In the genomic region with DNA sequence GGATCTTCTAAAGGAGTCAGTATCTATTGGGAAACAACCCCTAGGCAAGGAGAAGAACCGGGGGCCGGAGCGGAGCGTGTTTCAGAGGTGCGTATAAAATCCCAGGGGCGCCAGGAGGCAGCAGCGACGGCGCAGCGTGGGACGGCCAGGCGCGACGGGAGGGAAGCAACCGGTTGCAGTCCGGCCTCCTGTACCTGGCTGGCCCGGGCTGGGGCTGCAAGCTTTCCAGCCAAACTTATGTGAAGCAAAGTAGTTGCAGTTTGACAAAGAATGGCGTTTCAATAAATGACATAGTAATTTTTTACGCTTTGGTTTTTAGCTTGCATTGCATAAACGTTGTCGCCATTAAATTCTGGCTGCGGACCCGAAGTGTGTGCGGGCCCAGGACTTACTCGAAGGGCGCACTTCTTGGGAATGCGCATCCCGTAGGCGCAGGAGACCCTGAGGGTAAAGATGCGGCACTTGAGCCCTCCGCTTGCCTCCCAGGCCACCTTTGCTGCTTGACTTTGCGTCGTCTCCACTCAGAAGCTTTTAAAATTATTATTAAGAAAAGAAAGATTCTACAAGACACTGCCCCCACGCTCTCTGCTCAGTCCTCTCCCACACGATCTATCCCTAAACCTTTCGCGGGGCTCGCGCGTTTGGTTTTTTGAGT, we compare ENCODE assay signal across 16 cellular contexts. TPM values are rescaled to one million over a fixed set of nuclear protein-coding genes. Genes with fewer than 3 reads are reported as not detected.
DNase-seq lines count a peak whose midpoint lies in the region; ATAC-seq, FAIRE-seq and TF ChIP-seq lines count a peak whose summit lies in the region.
"Had no signal": no experiment of that assay in that cellular context is flagged by ENCODE, and none has a peak within 500 bp of the region (broad histone marks: within the 10 kb centered on the region; RNA-seq: fewer than 3 reads in every experiment).

No MANE protein-coding gene starts in this region.

- no peak for ATAC-seq in activated CD8-positive, alpha-beta memory T cell treated with anti-CD3 and anti-CD28 coated beads, Interleukin-2, amount 10 ng/mL, durations not matched to agents 7 days and 5 days
- ATAC-seq: activated naive CD4-positive, alpha-beta T cell treated with anti-CD3 and anti-CD28 coated beads, Interleukin-2, amount 50 U/mL, for 72 hours had no signal

- no peak overlapping the region for H3K27ac Mint-ChIP-seq in activated CD8-positive, alpha-beta memory T cell treated with anti-CD3 and anti-CD28 coated beads, Interleukin-2, amount 10 ng/mL, durations not matched to agents 7 days and 5 days
- H3K27ac Mint-ChIP-seq in endodermal cell = no peak overlapping the region
- H3K27ac Mint-ChIP-seq in MCF 10A (ENCODE audit: low read depth, unreplicated experiment) = no peak overlapping the region

- intact Hi-C loops in spleen (cut with DNase I; ENCODE audit: low total_unique reads) = no loop called here
- intact Hi-C loops in MCF 10A (cut with micrococcal nuclease) = no loop called here

- H3K4me3 ChIP-seq in HUES6 (ENCODE audit: low read depth, low read length) = peak overlapping the region; percentile 60
- peak overlapping the region; percentile 71 for H3K4me3 ChIP-seq in endodermal cell (ENCODE audit: low read length)
- H3K4me3 ChIP-seq in spleen = peak overlapping the region in 7 of 8 donors; percentile 13 to 66 (median 40)
- H3K4me3 ChIP-seq: tibial artery had no signal

- H3K27me3 Mint-ChIP-seq in activated CD8-positive, alpha-beta memory T cell treated with anti-CD3 and anti-CD28 coated beads, Interleukin-2, amount 10 ng/mL, durations not matched to agents 7 days and 5 days = peaks cover 90% of the 10 kb centered on the region
- H3K27me3 Mint-ChIP-seq in endodermal cell (ENCODE audit: insufficient read depth) (peaks cover 96% of the 10 kb centered on the region), MCF 10A (ENCODE audit: insufficient read depth, unreplicated experiment) (peaks cover 25% of the 10 kb centered on the region)

- FAIRE-seq in GM12892 (lab: Jason Lieb, UNC) = no peak
- FAIRE-seq: pancreas had no signal

- H3K9ac ChIP-seq in HUES6 (ENCODE audit: low read length) (no peak overlapping the region), endodermal cell (ENCODE audit: extremely low read depth, low read length, poor library complexity, severe bottlenecking) (no peak overlapping the region)

- H3K27ac ChIP-seq in HUES6 (ENCODE audit: low read depth, low read length) (no peak overlapping the region), endodermal cell (ENCODE audit: low read depth, low read length) (no peak overlapping the region), spleen (peak overlapping the region in 7 of 8 donors; percentile 79 to 86 (median 83))
- H3K27ac ChIP-seq: pancreas, tibial artery had no signal

- H3K4me1 ChIP-seq in HUES6 (ENCODE audit: control insufficient read depth, insufficient read depth, low read length) (peaks cover 47% of the 10 kb centered on the region), endodermal cell (ENCODE audit: control insufficient read depth, insufficient read depth, low read length) (peaks cover 6% of the 10 kb centered on the region), spleen (peaks cover 0 to 70% (median 51%) of the 10 kb centered on the region in 6 donors)
- H3K4me1 ChIP-seq: pancreas had no signal

- no peak overlapping the region for H3K4me3 Mint-ChIP-seq in activated CD8-positive, alpha-beta memory T cell treated with anti-CD3 and anti-CD28 coated beads, Interleukin-2, amount 10 ng/mL, durations not matched to agents 7 days and 5 days
- peak overlapping the region; percentile 55 for H3K4me3 Mint-ChIP-seq in endodermal cell
- no peak overlapping the region for H3K4me3 Mint-ChIP-seq in MCF 10A (ENCODE audit: unreplicated experiment)

- BruUV-seq in MCF 10A (replicated peaks; lab: Mats Ljungman, UMichigan) = no TSS peak

- POLR2A ChIA-PET in MCF 10A (lab: Yijun Ruan, JAX) = no interaction called here

- H3K27me3 ChIP-seq in HUES6 (ENCODE audit: control insufficient read depth, insufficient read depth, low read length) (peaks cover 100% of the 10 kb centered on the region), endodermal cell (ENCODE audit: control insufficient read depth, insufficient read depth, low read length, poor library complexity, severe bottlenecking) (peaks cover 95% of the 10 kb centered on the region), spleen (replicated peaks in 1 of 7) (peaks cover 0 to 100% (median 87%) of the 10 kb centered on the region in 7 donors)

- H3K36me3 Mint-ChIP-seq in activated CD8-positive, alpha-beta memory T cell treated with anti-CD3 and anti-CD28 coated beads, Interleukin-2, amount 10 ng/mL, durations not matched to agents 7 days and 5 days = peaks cover 2% of the 10 kb centered on the region
- H3K36me3 Mint-ChIP-seq in endodermal cell (ENCODE audit: low read depth) (no peaks in the 10 kb centered on the region), MCF 10A (ENCODE audit: insufficient read depth, unreplicated experiment) (no peaks in the 10 kb centered on the region)

- no peak for TF ChIP-seq CTCF in endodermal cell (conservative IDR thresholded peaks at IDR 0.05)
- TF ChIP-seq CTCF in spleen (IDR thresholded peaks at IDR 0.05 in 8 of 11, conservative IDR thresholded peaks at IDR 0.05 in 3 of 11) = no peak
- TF ChIP-seq CTCF in MCF 10A (IDR thresholded peaks at IDR 0.05; ENCODE audit: unreplicated experiment) = no peak

- peaks cover 23% of the 10 kb centered on the region for H3K4me1 Mint-ChIP-seq in activated CD8-positive, alpha-beta memory T cell treated with anti-CD3 and anti-CD28 coated beads, Interleukin-2, amount 10 ng/mL, durations not matched to agents 7 days and 5 days
- peaks cover 47% of the 10 kb centered on the region for H3K4me1 Mint-ChIP-seq in endodermal cell
- H3K4me1 Mint-ChIP-seq in MCF 10A (ENCODE audit: insufficient read depth, unreplicated experiment) = no peaks in the 10 kb centered on the region

- H3K9me3 Mint-ChIP-seq in activated CD8-positive, alpha-beta memory T cell treated with anti-CD3 and anti-CD28 coated beads, Interleukin-2, amount 10 ng/mL, durations not matched to agents 7 days and 5 days (ENCODE audit: low read depth) = no peaks in the 10 kb centered on the region
- H3K9me3 Mint-ChIP-seq in endodermal cell (no peaks in the 10 kb centered on the region), MCF 10A (ENCODE audit: unreplicated experiment) (no peaks in the 10 kb centered on the region)
- H3K9me3 Mint-ChIP-seq: activated naive CD4-positive, alpha-beta T cell treated with anti-CD3 and anti-CD28 coated beads, Interleukin-2, amount 50 U/mL, for 72 hours had no signal

- CTCF ChIA-PET in activated CD8-positive, alpha-beta memory T cell treated with anti-CD3 and anti-CD28 coated beads, Interleukin-2, amount 10 ng/mL, durations not matched to agents 7 days and 5 days (lab: Charles Lee) = no interaction called here
- CTCF ChIA-PET in MCF 10A (lab: Yijun Ruan, JAX) = no interaction called here

- H3K9me3 ChIP-seq in HUES6 (ENCODE audit: control insufficient read depth, insufficient read depth, low read depth, low read length) (no peaks in the 10 kb centered on the region), endodermal cell (ENCODE audit: control insufficient read depth, low read length) (peaks cover 7% of the 10 kb centered on the region), spleen (no peaks in the 10 kb centered on the region)
- H3K9me3 ChIP-seq: pancreas, tibial artery had no signal

- H3K36me3 ChIP-seq in HUES6 (ENCODE audit: control insufficient read depth, insufficient read depth, low read length) (no peaks in the 10 kb centered on the region), endodermal cell (ENCODE audit: control insufficient read depth, insufficient read depth, low read length) (no peaks in the 10 kb centered on the region), spleen (no peaks in the 10 kb centered on the region)
- H3K36me3 ChIP-seq: pancreas, tibial artery had no signal

- WGBS in endodermal cell (ENCODE audit: insufficient coverage in 1 of 2, insufficient read length in 1 of 2), 2 experiments = 3% methylated on average over 34 to 38 of the region's 40 CpGs
- WGBS in spleen, 5 donors = 7 to 11% (median 8%) methylated on average over 40 of the region's 40 CpGs

- DNase-seq in activated CD8-positive, alpha-beta memory T cell treated with anti-CD3 and anti-CD28 coated beads, Interleukin-2, amount 50 U/mL, for 48 hours = peak; percentile 52
- DNase-seq in activated CD8-positive, alpha-beta memory T cell treated with anti-CD3 and anti-CD28 coated beads, Interleukin-2, amount 10 ng/mL, durations not matched to agents 7 days and 5 days = no peak
- DNase-seq in endodermal cell (peak; percentile 75), spleen (no peak), cerebellar cortex (ENCODE audit: low spot score) (no peak), MCF 10A (ENCODE audit: unreplicated experiment) (no peak), GM12892 (ENCODE audit: insufficient read length) (no peak)
- DNase-seq: activated CD8-positive, alpha-beta memory T cell treated with anti-CD3 and anti-CD28 coated beads for 24 hours; NCI-H146; NCI-H69; pancreas; RPMI8226; T-helper 9 cell; tibial artery had no signal

- TF ChIP-seq POLR2A in spleen (IDR thresholded peaks at IDR 0.05) (no peak), GM12892 (IDR thresholded peaks at IDR 0.05; ENCODE audit: low read depth, low read length) (no peak)

RNA-seq across cellular contexts. Expression of a gene that starts 1.5 kb away (rescaled TPM):
- total RNA-seq in activated CD8-positive, alpha-beta memory T cell treated with anti-CD3 and anti-CD28 coated beads, Interleukin-2, amount 10 ng/mL, durations not matched to agents 7 days and 5 days = not detected
- under 1 TPM in 1 of 2 donors, not detected in 1; 0.51 TPM for total RNA-seq in endodermal cell
- 0.11 TPM for polyA plus RNA-seq in endodermal cell (2013, experiment 1 of 2)
- polyA plus RNA-seq in endodermal cell (2013, experiment 2 of 2) = not detected
- 10 to 100 TPM; 25.6 to 53.0 (median 38.9) TPM for total RNA-seq in spleen
- 1 to 10 TPM; 1.6 to 4.4 (median 2.8) TPM for polyA plus RNA-seq in spleen
- 0.22 and 0.61 TPM in 2 replicates for total RNA-seq in MCF 10A (2022)
- 0.21 TPM for polyA plus RNA-seq in GM12892 (2012; ENCODE audit: missing spikeins)
- total RNA-seq: activated naive CD4-positive, alpha-beta T cell treated with anti-CD3 and anti-CD28 coated beads, Interleukin-2, amount 50 U/mL, for 72 hours had no signal

Comparison
In these comparisons a context has a peak if more than half of its experiments do, and no peak if none do; other contexts are left out.
1. DNase-seq: peak in activated CD8-positive, alpha-beta memory T cell treated with anti-CD3 and anti-CD28 coated beads, Interleukin-2, amount 50 U/mL, for 48 hours (single experiment) and endodermal cell (single experiment); none in activated CD8-positive, alpha-beta memory T cell treated with anti-CD3 and anti-CD28 coated beads, Interleukin-2, amount 10 ng/mL, durations not matched to agents 7 days and 5 days (single experiment), spleen (single experiment), cerebellar cortex (single experiment), MCF 10A (single experiment) and GM12892 (single experiment).
2. H3K27ac ChIP-seq: peak in spleen (7 of 8); none in HUES6 (single experiment) and endodermal cell (single experiment).
3. RNA of a gene that starts 1.5 kb away (total RNA-seq): 25.6 to 53.0 TPM in spleen; 0.22 to 0.61 TPM in MCF 10A, 0.51 TPM in endodermal cell and not detected in activated CD8-positive, alpha-beta memory T cell treated with anti-CD3 and anti-CD28 coated beads, Interleukin-2, amount 10 ng/mL, durations not matched to agents 7 days and 5 days; every median in the first group is over 10 times any median in the second.
4. Peak in every context shown above with its lines, with median percentiles within 50 percentile points of each other: H3K4me3 ChIP-seq.